Comparison of ENCODE assay signal across 13 cellular contexts in the genomic region with DNA sequence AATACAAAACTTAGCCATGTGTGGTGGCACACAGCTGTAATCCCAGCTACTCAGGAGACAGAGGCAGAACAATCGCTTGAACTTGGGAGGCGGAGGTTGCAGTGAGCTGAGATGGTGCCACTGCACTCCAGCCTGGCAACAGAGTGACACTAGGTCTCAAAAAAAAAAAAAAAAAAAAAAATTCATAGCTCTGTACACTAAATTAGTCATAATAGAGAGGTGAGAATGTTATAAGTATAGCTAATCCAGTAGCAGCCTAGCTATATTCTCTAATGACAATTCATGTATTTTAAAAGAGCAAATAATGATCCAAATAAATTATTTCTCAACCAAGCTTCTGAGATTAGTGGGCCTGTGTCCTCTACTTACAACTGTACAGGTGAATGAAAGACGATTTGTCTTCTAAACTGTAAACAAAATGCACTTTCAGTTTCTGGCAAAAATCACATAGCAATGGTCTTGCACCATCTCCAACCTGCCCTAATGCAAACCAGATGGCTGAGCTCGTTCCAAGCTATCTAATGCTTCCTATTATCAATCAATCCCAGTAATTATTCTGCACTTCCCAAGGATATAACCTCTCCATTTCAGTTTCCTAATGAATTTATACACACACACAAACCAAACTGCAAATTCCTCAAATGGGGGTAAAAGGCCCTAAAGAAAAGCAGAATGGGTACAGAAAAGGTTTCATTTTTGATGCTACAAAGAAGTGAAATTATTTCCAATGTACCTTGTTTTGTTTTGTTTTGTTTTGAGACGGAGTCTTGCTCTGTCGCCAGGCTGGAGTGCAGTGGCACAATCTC. TPM values are rescaled to one million over a fixed set of nuclear protein-coding genes. Genes with fewer than 3 reads are reported as not detected.
DNase-seq lines count a peak whose midpoint lies in the region; ATAC-seq and TF ChIP-seq lines count a peak whose summit lies in the region.
"Had no signal": no experiment of that assay in that cellular context is flagged by ENCODE, and none has a peak within 500 bp of the region (broad histone marks: within the 10 kb centered on the region; RNA-seq: fewer than 3 reads in every experiment).

No MANE protein-coding gene starts in this region.

- no peak overlapping the region for H3K4me3 ChIP-seq in adipocyte (ENCODE audit: low read length)
- no peak overlapping the region for H3K4me3 ChIP-seq in naive thymus-derived CD4-positive, alpha-beta T cell (ENCODE audit: low read length)
- H3K4me3 ChIP-seq: right atrium auricular region had no signal

- H3K36me3 ChIP-seq in adipocyte (ENCODE audit: control insufficient read depth, insufficient read depth, low read length, severe bottlenecking) = no peaks in the 10 kb centered on the region
- H3K36me3 ChIP-seq in naive thymus-derived CD4-positive, alpha-beta T cell (ENCODE audit: control insufficient read depth in 2 of 3, insufficient read depth in 3 of 3, low read length in 3 of 3) = no peaks in the 10 kb centered on the region
- H3K36me3 ChIP-seq: right atrium auricular region had no signal

- DNase-seq in DMS 273 (lab: John Stamatoyannopoulos, UW; ENCODE audit: unreplicated experiment) (peak; percentile 18), DMS 273 treated with DMSO at 0.1 percent for 48 hours (lab: John Stamatoyannopoulos, UW) (no peak), adipocyte (ENCODE audit: low read depth) (peak; percentile 85), glutamatergic neuron (no peak)
- no peak for DNase-seq in naive thymus-derived CD4-positive, alpha-beta T cell
- DNase-seq: KBM-7, left cardiac atrium, NCI-H510A had no signal

- no peak overlapping the region for H3K27ac ChIP-seq in naive thymus-derived CD4-positive, alpha-beta T cell (ENCODE audit: low read depth, low read length)
- H3K27ac ChIP-seq: 22Rv1, right atrium auricular region had no signal

- peaks cover 8% of the 10 kb centered on the region for H3K4me1 ChIP-seq in adipocyte (ENCODE audit: control insufficient read depth, insufficient read depth, low read length)
- H3K4me1 ChIP-seq in naive thymus-derived CD4-positive, alpha-beta T cell (ENCODE audit: control insufficient read depth in 2 of 2, insufficient read depth in 2 of 2, low read length in 2 of 2) = no peaks in the 10 kb centered on the region

- no peaks in the 10 kb centered on the region for H3K27me3 ChIP-seq in adipocyte (replicated peaks; ENCODE audit: control insufficient read depth, insufficient read depth, low read length)
- H3K27me3 ChIP-seq in naive thymus-derived CD4-positive, alpha-beta T cell (ENCODE audit: control insufficient read depth in 2 of 2, insufficient read depth in 2 of 2, low read length in 2 of 2) = no peaks in the 10 kb centered on the region
- H3K27me3 ChIP-seq: right atrium auricular region had no signal

- no peak overlapping the region for H3K9ac ChIP-seq in adipocyte (ENCODE audit: low read length)

- peaks cover 0 to 11% (median 6%) of the 10 kb centered on the region in 5 donors for H3K36me3 Mint-ChIP-seq in naive thymus-derived CD4-positive, alpha-beta T cell
- H3K36me3 Mint-ChIP-seq in glutamatergic neuron (ENCODE audit: unreplicated experiment) = no peaks in the 10 kb centered on the region

- TF ChIP-seq CTCF in glutamatergic neuron (IDR thresholded peaks at IDR 0.05; ENCODE audit: partially characterized antibody, unreplicated experiment) = no peak

- peak overlapping the region in 6 of 9 donors; percentile 10 to 82 (median 58) for H3K27ac Mint-ChIP-seq in naive thymus-derived CD4-positive, alpha-beta T cell
- H3K27ac Mint-ChIP-seq in glutamatergic neuron (ENCODE audit: unreplicated experiment) = no peak overlapping the region

- no peak overlapping the region for H3K4me3 Mint-ChIP-seq in naive thymus-derived CD4-positive, alpha-beta T cell
- H3K4me3 Mint-ChIP-seq in glutamatergic neuron (ENCODE audit: unreplicated experiment) = no peak overlapping the region

- ATAC-seq in HG02852 (IDR thresholded peaks at IDR 0.05; ENCODE audit: unreplicated experiment) = peak; percentile 62
- ATAC-seq in naive thymus-derived CD4-positive, alpha-beta T cell = no peak
- no peak for ATAC-seq in HG03565 (IDR thresholded peaks at IDR 0.05; ENCODE audit: unreplicated experiment)
- ATAC-seq in GM18520 (IDR thresholded peaks at IDR 0.05; ENCODE audit: unreplicated experiment) = no peak
- ATAC-seq: left cardiac atrium had no signal

- H3K9me3 ChIP-seq in adipocyte (ENCODE audit: control insufficient read depth, low read length) = no peaks in the 10 kb centered on the region
- H3K9me3 ChIP-seq in naive thymus-derived CD4-positive, alpha-beta T cell (ENCODE audit: control insufficient read depth in 2 of 3, low read length in 3 of 3) = no peaks in the 10 kb centered on the region
- H3K9me3 ChIP-seq: right atrium auricular region had no signal

- CTCF ChIA-PET in naive thymus-derived CD4-positive, alpha-beta T cell (lab: Charles Lee) = interaction anchor here (1.2 kb wide), 1 partner anchor 120 kb away, joined by 4 read pairs; a partner anchor contains a TSS

- intact Hi-C loops in naive thymus-derived CD4-positive, alpha-beta T cell (cut with micrococcal nuclease) = no loop called here

- POLR2A ChIA-PET in naive thymus-derived CD4-positive, alpha-beta T cell (lab: Charles Lee) = interaction anchor here (0.6 to 1.0 kb wide), 2 partner anchors 12 to 55 kb away, joined by 3 to 4 read pairs; no protein-coding TSS in a partner anchor

- peaks cover 16 to 56% (median 43%) of the 10 kb centered on the region in 7 donors for H3K4me1 Mint-ChIP-seq in naive thymus-derived CD4-positive, alpha-beta T cell
- peaks cover 3% of the 10 kb centered on the region for H3K4me1 Mint-ChIP-seq in glutamatergic neuron (ENCODE audit: low read depth, unreplicated experiment)

- H3K27me3 Mint-ChIP-seq in naive thymus-derived CD4-positive, alpha-beta T cell = no peaks in the 10 kb centered on the region
- peaks cover 3% of the 10 kb centered on the region for H3K27me3 Mint-ChIP-seq in glutamatergic neuron (ENCODE audit: unreplicated experiment)

- peaks cover 0 to 1% (median 0%) of the 10 kb centered on the region in 11 donors for H3K9me3 Mint-ChIP-seq in naive thymus-derived CD4-positive, alpha-beta T cell
- no peaks in the 10 kb centered on the region for H3K9me3 Mint-ChIP-seq in glutamatergic neuron (ENCODE audit: unreplicated experiment)

RNA-seq across cellular contexts. Expression of a gene that starts 56.5 kb away (rescaled TPM):
- 100 to 1,000 TPM in 1 of 5 experiments, 10 to 100 TPM in 4; 67.3 to 102 (median 75.5) TPM for total RNA-seq in naive thymus-derived CD4-positive, alpha-beta T cell
- 1 to 10 TPM; 4.8 to 5.3 TPM for polyA plus RNA-seq in naive thymus-derived CD4-positive, alpha-beta T cell
- total RNA-seq in glutamatergic neuron (ENCODE audit: unreplicated experiment) = 57.6 TPM

Comparison
In these comparisons a context has a peak if more than half of its experiments do, and no peak if none do; other contexts are left out.
1. DNase-seq: peak in DMS 273 (single experiment) and adipocyte (single experiment); none in DMS 273 treated with DMSO at 0.1 percent for 48 hours (single experiment), naive thymus-derived CD4-positive, alpha-beta T cell (0 of 9) and glutamatergic neuron (single experiment).